ENCODE assay signal across 8 cellular contexts in the genomic region with DNA sequence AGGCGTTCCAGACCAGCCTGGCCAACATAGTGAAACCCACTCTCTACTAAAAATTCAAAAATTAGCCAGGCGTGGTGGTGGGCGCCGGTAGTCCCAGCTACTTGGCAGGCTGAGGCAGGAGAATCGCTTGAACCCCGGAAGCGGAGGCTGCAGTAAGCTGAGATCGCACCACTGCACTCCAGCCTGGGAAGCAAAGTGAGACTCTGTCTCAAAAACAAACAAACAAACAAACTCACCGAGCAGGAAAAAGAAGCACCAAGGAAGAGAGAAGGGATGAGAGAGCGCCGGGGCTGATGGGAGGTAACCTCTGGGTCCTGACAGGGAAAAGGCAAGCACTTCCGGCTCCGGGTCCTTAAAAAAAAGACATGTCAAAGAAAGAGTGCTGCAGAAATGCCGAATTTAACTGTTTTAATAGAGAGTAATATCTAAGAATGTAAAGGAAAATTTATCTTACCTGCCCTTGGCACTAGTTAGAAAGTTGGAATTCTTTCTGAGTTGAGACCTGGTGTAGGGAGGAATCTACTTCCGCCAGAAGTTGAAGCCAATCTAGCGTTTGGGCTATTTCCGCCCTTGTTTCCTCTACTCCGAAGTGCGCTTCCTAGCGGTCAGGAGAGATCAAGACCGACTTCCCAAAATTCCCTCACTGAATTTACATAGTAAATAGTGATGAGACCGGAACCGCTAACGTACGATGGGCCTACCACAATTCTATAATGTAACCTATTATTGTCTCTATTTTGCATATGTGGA. TPM values are rescaled to one million over a fixed set of nuclear protein-coding genes. Genes with fewer than 3 reads are reported as not detected.
DNase-seq lines count a peak whose midpoint lies in the region; ATAC-seq and TF ChIP-seq lines count a peak whose summit lies in the region.

No MANE protein-coding gene starts in this region.

- H3K36me3 ChIP-seq in MM.1S (replicated peaks; ENCODE audit: insufficient read depth, low read length) (no peaks in the 10 kb centered on the region), gastroesophageal sphincter (peaks cover 0 to 22% of the 10 kb centered on the region in 2 donors), neutrophil (peaks cover 19% of the 10 kb centered on the region)

- H3K4me3 ChIP-seq in MM.1S (ENCODE audit: low read length) (peak overlapping the region; percentile 68), gastroesophageal sphincter (peak overlapping the region; percentile 81 to 91), neutrophil (ENCODE audit: low read depth in 1 of 2, low read length in 1 of 2) (peak overlapping the region; percentile 89 to 93)

- H3K27me3 ChIP-seq in MM.1S (replicated peaks; ENCODE audit: insufficient read depth, low read length) (no peaks in the 10 kb centered on the region), gastroesophageal sphincter (no peaks in the 10 kb centered on the region), neutrophil (no peaks in the 10 kb centered on the region)

- no peaks in the 10 kb centered on the region for H3F3A ChIP-seq in MM.1S (ENCODE audit: insufficient read depth, low read length)

- ATAC-seq in gastroesophageal sphincter: peak; percentile 92

- H3K27ac ChIP-seq in MM.1S (ENCODE audit: low read length) (peak overlapping the region; percentile 40; the same call in 1 of the 2 replicates), gastroesophageal sphincter (peak overlapping the region; percentile 87 to 93 (median 90)), neutrophil (peak overlapping the region; percentile 83)

- peak; percentile 89 for DNase-seq in GM04503 (ENCODE audit: low read depth)
- DNase-seq in HCEC 1CT: peak; percentile 97
- DNase-seq in MM.1S: peak; percentile 92
- peak; percentile 99 for DNase-seq in SIG-M5 treated with dmso at 0.1 percent for 504 hours (lab: John Stamatoyannopoulos, UW; ENCODE audit: unreplicated experiment)
- DNase-seq in activated naive CD4-positive, alpha-beta T cell treated with anti-CD3 and anti-CD28 coated beads for 36 hours: peak; percentile 87
- peak; percentile 99 for DNase-seq in superior temporal gyrus (ENCODE audit: extremely low spot score)

- no peaks in the 10 kb centered on the region for H4K20me1 ChIP-seq in MM.1S (ENCODE audit: insufficient read depth, low read length)

- no peak for TF ChIP-seq EP300 in gastroesophageal sphincter (IDR thresholded peaks at IDR 0.05)

- TF ChIP-seq CTCF in MM.1S (IDR thresholded peaks at IDR 0.05; ENCODE audit: low read length) (peak; percentile 84), gastroesophageal sphincter (IDR thresholded peaks at IDR 0.05) (peak in 3 of 4 experiments; percentile 72 to 80 (median 76)), neutrophil (IDR thresholded peaks at IDR 0.05) (peak; percentile 86)

- no peaks in the 10 kb centered on the region for H3K27me3 Mint-ChIP-seq in activated naive CD4-positive, alpha-beta T cell treated with anti-CD3 and anti-CD28 coated beads for 36 hours (ENCODE audit: low read depth)

- no peak for TF ChIP-seq POLR2A in gastroesophageal sphincter (IDR thresholded peaks at IDR 0.05)

- WGBS in gastroesophageal sphincter (ENCODE audit: low coverage in 1 of 2), 2 donors: 0 to 1% methylated on average over 18 to 21 of the region's 25 CpGs

- no peaks in the 10 kb centered on the region for H3K9me3 Mint-ChIP-seq in activated naive CD4-positive, alpha-beta T cell treated with anti-CD3 and anti-CD28 coated beads for 36 hours

- peaks cover 18% of the 10 kb centered on the region for H3K36me3 Mint-ChIP-seq in activated naive CD4-positive, alpha-beta T cell treated with anti-CD3 and anti-CD28 coated beads for 36 hours (ENCODE audit: low read depth)

- peak overlapping the region; percentile 81 for H3K4me2 ChIP-seq in MM.1S (ENCODE audit: low read depth, low read length)

- H3K9me3 ChIP-seq in MM.1S (replicated peaks; ENCODE audit: insufficient read depth, low read length): no peaks in the 10 kb centered on the region
- no peaks in the 10 kb centered on the region for H3K9me3 ChIP-seq in gastroesophageal sphincter
- H3K9me3 ChIP-seq in neutrophil: no peaks in the 10 kb centered on the region

- peaks cover 31% of the 10 kb centered on the region for H3K4me1 Mint-ChIP-seq in activated naive CD4-positive, alpha-beta T cell treated with anti-CD3 and anti-CD28 coated beads for 36 hours (ENCODE audit: low read depth)

- peak overlapping the region; percentile 80 for H3K9ac ChIP-seq in MM.1S (ENCODE audit: low read length)

- H3K9me2 ChIP-seq in MM.1S (replicated peaks; ENCODE audit: insufficient read depth, low read length): no peaks in the 10 kb centered on the region

- peak overlapping the region; percentile 100 for H3K4me3 Mint-ChIP-seq in activated naive CD4-positive, alpha-beta T cell treated with anti-CD3 and anti-CD28 coated beads for 36 hours

- intact Hi-C loops in activated naive CD4-positive, alpha-beta T cell treated with anti-CD3 and anti-CD28 coated beads for 36 hours (cut with micrococcal nuclease): loop anchor here (1.0 to 5.0 kb wide), 7 partner anchors 25 to 712 kb away; a partner anchor contains a TSS

- H3K79me2 ChIP-seq in MM.1S (ENCODE audit: low read length): peaks cover 49% of the 10 kb centered on the region

- H3K4me1 ChIP-seq in MM.1S (ENCODE audit: low read length) (peaks cover 5% of the 10 kb centered on the region; the same call in 1 of the 2 replicates), gastroesophageal sphincter (peaks cover 0 to 45% (median 7%) of the 10 kb centered on the region in 3 donors), neutrophil (ENCODE audit: control insufficient read depth in 1 of 2, insufficient read depth in 1 of 2, low read depth in 1 of 2, low read length in 1 of 2) (peaks cover 13 to 21% of the 10 kb centered on the region in 2 experiments)

- peak overlapping the region; percentile 55 for H2AFZ ChIP-seq in MM.1S (ENCODE audit: low read length)

- CTCF ChIA-PET in activated naive CD4-positive, alpha-beta T cell treated with anti-CD3 and anti-CD28 coated beads for 36 hours (lab: Charles Lee): interaction anchor here (0.6 to 1.7 kb wide), 13 partner anchors 9 to 425 kb away, joined by 3 to 9 read pairs (median 4); a partner anchor contains a TSS

- peak overlapping the region; percentile 99 for H3K27ac Mint-ChIP-seq in activated naive CD4-positive, alpha-beta T cell treated with anti-CD3 and anti-CD28 coated beads for 36 hours

RNA-seq across cellular contexts. Expression of a gene that starts 29.1 kb away (rescaled TPM):
- under 1 TPM; 0.37 to 0.81 TPM for total RNA-seq in activated naive CD4-positive, alpha-beta T cell treated with anti-CD3 and anti-CD28 coated beads for 36 hours
- total RNA-seq in gastroesophageal sphincter: under 1 TPM in 2 of 4 donors, not detected in 2; 0.08 to 0.47 TPM

RNA-seq across cellular contexts. Expression of a gene that starts 40.4 kb away (rescaled TPM):
- total RNA-seq in activated naive CD4-positive, alpha-beta T cell treated with anti-CD3 and anti-CD28 coated beads for 36 hours: 10 to 100 TPM; 50.9 to 51.0 TPM
- total RNA-seq in gastroesophageal sphincter: 10 to 100 TPM; 11.4 to 38.6 (median 18.8) TPM

RNA-seq across cellular contexts. Expression of a gene that starts 40.7 kb away (rescaled TPM):
- total RNA-seq in activated naive CD4-positive, alpha-beta T cell treated with anti-CD3 and anti-CD28 coated beads for 36 hours: 10 to 100 TPM; 27.8 to 32.4 TPM
- 10 to 100 TPM; 18.1 to 38.3 (median 26.8) TPM for total RNA-seq in gastroesophageal sphincter

Comparison
In these comparisons a context has a peak if more than half of its experiments do, and no peak if none do; other contexts are left out.
1. Peak in every context shown above with its lines: DNase-seq, ATAC-seq, H3K4me3 ChIP-seq and H3K27ac ChIP-seq.